ENCODE assay signal across 20 cellular contexts in genomic region chr18:80198994-80199748, GRCh38. TPM values are rescaled to one million over a fixed set of nuclear protein-coding genes. Genes with fewer than 3 reads are reported as not detected.
DNase-seq lines count a peak whose midpoint lies in the region; ATAC-seq, FAIRE-seq and TF ChIP-seq lines count a peak whose summit lies in the region.
"Had no signal": no experiment of that assay in that cellular context is flagged by ENCODE, and none has a peak within 500 bp of the region (broad histone marks: within the 10 kb centered on the region; RNA-seq: fewer than 3 reads in every experiment).

No MANE protein-coding gene starts in this region.

- peak overlapping the region; percentile 66 for H3K27ac Mint-ChIP-seq in type B pancreatic cell
- H3K27ac Mint-ChIP-seq: HFFc6 had no signal

- no peak for DNase-seq in D721Med (ENCODE audit: insufficient read length, low spot score)
- peak; percentile 2 for DNase-seq in islet precursor cell
- DNase-seq in type B pancreatic cell (ENCODE audit: extremely low spot score, unreplicated experiment): no peak
- DNase-seq in heart right ventricle: no peak
- DNase-seq in activated T-cell treated with anti-CD3 and anti-CD28 coated beads, Interleukin-2, amount 50 U/mL, for 4 hours: no peak
- no peak for DNase-seq in cardiac septum (ENCODE audit: low spot score)
- DNase-seq: DMS53, H9, HFFc6, KG1, MM.1S, NCI-H1417, NCI-H1694, NCI-H2029 treated with DMSO at 0.1 percent for 48 hours, NCI-H526 treated with DMSO at 0.1 percent for 48 hours, PC-9 had no signal

- no peaks in the 10 kb centered on the region for H3K9me3 Mint-ChIP-seq in type B pancreatic cell
- no peaks in the 10 kb centered on the region for H3K9me3 Mint-ChIP-seq in activated T-cell treated with anti-CD3 and anti-CD28 coated beads, Interleukin-2, amount 50 U/mL, for 4 hours
- H3K9me3 Mint-ChIP-seq: GM23338, H9, HFFc6 had no signal

- intact Hi-C loops in heart right ventricle (cut with DNase I) (no loop called here), cardiac septum (cut with DNase I) (no loop called here)

- peaks cover 7% of the 10 kb centered on the region for H3K36me3 Mint-ChIP-seq in type B pancreatic cell
- no peaks in the 10 kb centered on the region for H3K36me3 Mint-ChIP-seq in activated T-cell treated with anti-CD3 and anti-CD28 coated beads, Interleukin-2, amount 50 U/mL, for 4 hours (ENCODE audit: insufficient read depth)

- TF ChIP-seq CTCF in D721Med (IDR thresholded peaks at IDR 0.05; ENCODE audit: insufficient read depth, missing control alignments): no peak
- TF ChIP-seq CTCF in type B pancreatic cell (conservative IDR thresholded peaks at IDR 0.05): no peak
- no peak for TF ChIP-seq CTCF in heart right ventricle (IDR thresholded peaks at IDR 0.05)

- WGBS in ectodermal cell, 2 experiments: 97 to 98% methylated on average over 15 of the region's 15 CpGs
- 92 to 93% methylated on average over 15 of the region's 15 CpGs for WGBS in heart right ventricle, 2 donors

- no peaks in the 10 kb centered on the region for H3K27me3 ChIP-seq in ectodermal cell (ENCODE audit: control insufficient read depth, insufficient read depth, low read length, poor library complexity, severe bottlenecking)
- H3K27me3 ChIP-seq in heart right ventricle: peaks cover 0 to 17% (median 0%) of the 10 kb centered on the region in 7 donors

- peak overlapping the region; percentile 3 for H3K4me3 Mint-ChIP-seq in type B pancreatic cell
- H3K4me3 Mint-ChIP-seq in activated T-cell treated with anti-CD3 and anti-CD28 coated beads, Interleukin-2, amount 50 U/mL, for 4 hours: no peak overlapping the region
- H3K4me3 Mint-ChIP-seq: GM23338, H9, HFFc6 had no signal

- H3K36me3 ChIP-seq in ectodermal cell (ENCODE audit: control insufficient read depth, insufficient read depth, low read length) (no peaks in the 10 kb centered on the region), heart right ventricle (no peaks in the 10 kb centered on the region)

- H3K9me3 ChIP-seq in ectodermal cell (ENCODE audit: control insufficient read depth, low read length) (no peaks in the 10 kb centered on the region), heart right ventricle (no peaks in the 10 kb centered on the region)

- H3K4me3 ChIP-seq in ectodermal cell (ENCODE audit: insufficient read depth, low read depth, low read length) (no peak overlapping the region), heart right ventricle (no peak overlapping the region)
- H3K4me3 ChIP-seq: GM23338, PC-9 had no signal

- no peak for ATAC-seq in heart right ventricle
- ATAC-seq in activated T-cell treated with anti-CD3 and anti-CD28 coated beads, Interleukin-2, amount 50 U/mL, for 4 hours: no peak
- ATAC-seq: GM23338, Right ventricle myocardium inferior had no signal

- peak overlapping the region; percentile 2 for H3K27ac ChIP-seq in ectodermal cell (ENCODE audit: insufficient read depth, low read depth, low read length, poor library complexity, severe bottlenecking)
- no peak overlapping the region for H3K27ac ChIP-seq in heart right ventricle
- H3K27ac ChIP-seq: PC-9 had no signal

- H3K4me1 ChIP-seq in ectodermal cell (ENCODE audit: control insufficient read depth, insufficient read depth, low read length) (peaks cover 34% of the 10 kb centered on the region), heart right ventricle (peaks cover 0 to 10% (median 0%) of the 10 kb centered on the region in 9 donors)

- no peaks in the 10 kb centered on the region for H3K27me3 Mint-ChIP-seq in type B pancreatic cell
- peaks cover 45% of the 10 kb centered on the region for H3K27me3 Mint-ChIP-seq in activated T-cell treated with anti-CD3 and anti-CD28 coated beads, Interleukin-2, amount 50 U/mL, for 4 hours (ENCODE audit: low read depth)

- peaks cover 27% of the 10 kb centered on the region for H3K4me1 Mint-ChIP-seq in type B pancreatic cell (ENCODE audit: unreplicated experiment)
- H3K4me1 Mint-ChIP-seq in activated T-cell treated with anti-CD3 and anti-CD28 coated beads, Interleukin-2, amount 50 U/mL, for 4 hours (ENCODE audit: low read depth): peaks cover 7% of the 10 kb centered on the region

- peak; percentile 96 for FAIRE-seq in D721Med (lab: Jason Lieb, UNC)
- FAIRE-seq: HTR-8/SVneo had no signal

RNA-seq across cellular contexts. Expression of gene PARD6G, which starts 48.1 kb away (rescaled TPM):
- polyA plus RNA-seq in ectodermal cell (2013, experiment 1 of 4): 29.7 TPM
- 32.2 TPM for polyA plus RNA-seq in ectodermal cell (2013, experiment 2 of 4)
- 24.3 TPM for polyA plus RNA-seq in ectodermal cell (2013, experiment 3 of 4)
- 25.7 TPM for polyA plus RNA-seq in ectodermal cell (2013, experiment 4 of 4)
- 10.2 and 21.8 TPM in 2 replicates for total RNA-seq in type B pancreatic cell (ENCODE audit: low replicate concordance)
- 1 to 10 TPM; 1.2 to 3.8 (median 2.6) TPM for total RNA-seq in heart right ventricle
- 1 to 10 TPM in 1 of 2 donors, under 1 TPM in 1; 0.77 to 2.9 TPM for polyA plus RNA-seq in heart right ventricle
- under 1 TPM in 2 of 3 donors, not detected in 1; 0.37 to 0.61 TPM for total RNA-seq in activated T-cell treated with anti-CD3 and anti-CD28 coated beads, Interleukin-2, amount 50 U/mL, for 4 hours
- 1.3 TPM for total RNA-seq in cardiac septum
